In genomic region chr5:93342563-93343061, GRCh38 we compare ENCODE assay signal across 12 cellular contexts.
DNase-seq lines count a peak whose midpoint lies in the region; ATAC-seq and TF ChIP-seq lines count a peak whose summit lies in the region.
"Had no signal": no experiment of that assay in that cellular context is flagged by ENCODE, and none has a peak within 500 bp of the region (broad histone marks: within the 10 kb centered on the region; RNA-seq: fewer than 3 reads in every experiment).

No MANE protein-coding gene starts in this region.

- no peak overlapping the region for H3K4me3 ChIP-seq in thyroid gland (replicated peaks in 1 of 3)

- H3K27me3 ChIP-seq in thyroid gland, result no peaks in the 10 kb centered on the region

- no peak for TF ChIP-seq POLR2A in thyroid gland (IDR thresholded peaks at IDR 0.05)

- intact Hi-C loops in thyroid gland (cut with DNase I), result no loop called here
- intact Hi-C loops in activated CD8-positive, alpha-beta T cell treated with anti-CD3 and anti-CD28 coated beads for 36 hours (cut with micrococcal nuclease), result no loop called here

- TF ChIP-seq CTCF in thyroid gland (IDR thresholded peaks at IDR 0.05), result no peak
- TF ChIP-seq CTCF in activated CD8-positive, alpha-beta T cell treated with anti-CD3 and anti-CD28 coated beads for 36 hours (IDR thresholded peaks at IDR 0.05), result no peak

- H3K27ac ChIP-seq in thyroid gland, result peak overlapping the region; percentile 66 to 90 (median 74)
- H3K27ac ChIP-seq: HL-60 had no signal

- H3K36me3 ChIP-seq in thyroid gland, result no peaks in the 10 kb centered on the region

- 30 to 36% methylated on average over 6 of the region's 6 CpGs for WGBS in thyroid gland, 2 donors

- CTCF ChIA-PET in activated CD8-positive, alpha-beta T cell treated with anti-CD3 and anti-CD28 coated beads for 36 hours (lab: Charles Lee), result no interaction called here

- peaks cover 2% of the 10 kb centered on the region for H3K9me3 Mint-ChIP-seq in activated CD8-positive, alpha-beta T cell treated with anti-CD3 and anti-CD28 coated beads for 36 hours

- H3K9me3 ChIP-seq in thyroid gland, result no peaks in the 10 kb centered on the region

- no peak overlapping the region for H3K27ac Mint-ChIP-seq in activated CD8-positive, alpha-beta T cell treated with anti-CD3 and anti-CD28 coated beads for 36 hours
- H3K27ac Mint-ChIP-seq: activated naive CD4-positive, alpha-beta T cell treated with anti-CD3 and anti-CD28 coated beads for 36 hours had no signal

- no peaks in the 10 kb centered on the region for H3K27me3 Mint-ChIP-seq in activated CD8-positive, alpha-beta T cell treated with anti-CD3 and anti-CD28 coated beads for 36 hours

- POLR2A ChIA-PET in activated CD8-positive, alpha-beta T cell treated with anti-CD3 and anti-CD28 coated beads for 36 hours (lab: Charles Lee), result no interaction called here

- H3K4me1 ChIP-seq in thyroid gland, result peaks cover 30 to 48% of the 10 kb centered on the region in 2 donors

- no peaks in the 10 kb centered on the region for H3K36me3 Mint-ChIP-seq in activated CD8-positive, alpha-beta T cell treated with anti-CD3 and anti-CD28 coated beads for 36 hours (ENCODE audit: low read depth)

- peak; percentile 79 for ATAC-seq in HG02798 (IDR thresholded peaks at IDR 0.05; ENCODE audit: poor library complexity, unreplicated experiment)
- ATAC-seq in activated CD8-positive, alpha-beta T cell treated with anti-CD3 and anti-CD28 coated beads for 36 hours, result no peak

- DNase-seq in NCI-H510A treated with DMSO at 0.1 percent for 48 hours (lab: John Stamatoyannopoulos, UW) (peak; percentile 43), NCI-H510A (lab: John Stamatoyannopoulos, UW) (no peak), SHP77 treated with DMSO at 0.1 percent for 48 hours (lab: John Stamatoyannopoulos, UW) (peak; percentile 54), thyroid gland (peak; percentile 69 to 85), glomerular visceral epithelial cell (ENCODE audit: extremely low spot score) (no peak), RKO (ENCODE audit: low spot score) (no peak)
- no peak for DNase-seq in activated CD8-positive, alpha-beta T cell treated with anti-CD3 and anti-CD28 coated beads for 36 hours
- DNase-seq: activated naive CD4-positive, alpha-beta T cell treated with anti-CD3 and anti-CD28 coated beads for 36 hours; effector CD4-positive, alpha-beta T cell; NCI-H69 had no signal

- H3K4me3 Mint-ChIP-seq in activated CD8-positive, alpha-beta T cell treated with anti-CD3 and anti-CD28 coated beads for 36 hours, result no peak overlapping the region
- H3K4me3 Mint-ChIP-seq: activated naive CD4-positive, alpha-beta T cell treated with anti-CD3 and anti-CD28 coated beads for 36 hours had no signal

- H3K4me1 Mint-ChIP-seq in activated CD8-positive, alpha-beta T cell treated with anti-CD3 and anti-CD28 coated beads for 36 hours (ENCODE audit: low read depth), result no peaks in the 10 kb centered on the region

Comparison
In these comparisons a context has a peak if more than half of its experiments do, and no peak if none do; other contexts are left out.
1. DNase-seq: peak in NCI-H510A treated with DMSO at 0.1 percent for 48 hours (single experiment), SHP77 treated with DMSO at 0.1 percent for 48 hours (single experiment) and thyroid gland (2 of 2); none in NCI-H510A (single experiment), activated CD8-positive, alpha-beta T cell treated with anti-CD3 and anti-CD28 coated beads for 36 hours (single experiment), glomerular visceral epithelial cell (single experiment) and RKO (single experiment).